ENCODE assay signal across 10 cellular contexts in genomic region chr7:29281782-29282541, GRCh38.
A peak's percentile ranks its signal among the peaks of the same experiment; 100 is the strongest.
DNase-seq lines count a peak whose midpoint lies in the region; ATAC-seq and TF ChIP-seq lines count a peak whose summit lies in the region.
"Had no signal": no experiment of that assay in that cellular context is flagged by ENCODE, and none has a peak within 500 bp of the region (broad histone marks: within the 10 kb centered on the region; RNA-seq: fewer than 3 reads in every experiment).

No MANE protein-coding gene starts in this region.

- H3K9me3 ChIP-seq in Karpas-422 (ENCODE audit: low read length): no peaks in the 10 kb centered on the region
- H3K9me3 ChIP-seq in CD4-positive, alpha-beta memory T cell (ENCODE audit: control insufficient read depth in 1 of 2, low read length in 2 of 2): no peaks in the 10 kb centered on the region
- H3K9me3 ChIP-seq: spleen, upper lobe of right lung had no signal

- H3K4me2 ChIP-seq in Karpas-422 (ENCODE audit: low read depth, low read length, poor library complexity, severe bottlenecking): peak overlapping the region; percentile 61

- peaks cover 0 to 4% (median 0%) of the 10 kb centered on the region in 8 donors for H3K9me3 Mint-ChIP-seq in CD4-positive, alpha-beta memory T cell
- H3K9me3 Mint-ChIP-seq in activated naive CD4-positive, alpha-beta T cell treated with anti-CD3 and anti-CD28 coated beads, Interleukin-2, amount 10 ng/mL, durations not matched to agents 7 days and 5 days: no peaks in the 10 kb centered on the region

- H3K9me2 ChIP-seq in Karpas-422 (replicated peaks; ENCODE audit: insufficient read depth, low read length): no peaks in the 10 kb centered on the region

- H4K20me1 ChIP-seq in Karpas-422 (ENCODE audit: insufficient read depth, low read depth, low read length): no peaks in the 10 kb centered on the region

- no peak overlapping the region for H2AFZ ChIP-seq in Karpas-422 (ENCODE audit: low read length)

- H3K4me3 ChIP-seq in Karpas-422 (ENCODE audit: low read length): 0 out of 2 replicates have a peak overlapping the region, but pooled peaks have one; percentile 22
- H3K4me3 ChIP-seq in fibroblast of pulmonary artery (replicated peaks; ENCODE audit: low read depth, low read length): no peak overlapping the region
- no peak overlapping the region for H3K4me3 ChIP-seq in CD4-positive, alpha-beta memory T cell (ENCODE audit: low read length in 2 of 2)
- H3K4me3 ChIP-seq: spleen, upper lobe of right lung had no signal

- no peaks in the 10 kb centered on the region for H3K36me3 ChIP-seq in Karpas-422 (ENCODE audit: insufficient read depth, low read length)
- H3K36me3 ChIP-seq in CD4-positive, alpha-beta memory T cell (ENCODE audit: insufficient read depth, low read length): no peaks in the 10 kb centered on the region
- H3K36me3 ChIP-seq: spleen, upper lobe of right lung had no signal

- DNase-seq in Karpas-422 (peak; percentile 60), NCI-H774 (lab: John Stamatoyannopoulos, UW) (peak; percentile 57), fibroblast of pulmonary artery (ENCODE audit: low read depth) (peak; percentile 66), posterior cingulate gyrus (peak; percentile 19 to 95 (median 64))
- no peak for DNase-seq in CD4-positive, alpha-beta memory T cell
- no peak for DNase-seq in activated naive CD4-positive, alpha-beta T cell treated with anti-CD3 and anti-CD28 coated beads, Interleukin-2, amount 10 ng/mL, durations not matched to agents 7 days and 5 days
- DNase-seq: spleen, upper lobe of right lung had no signal

- no peak overlapping the region for H3K27ac Mint-ChIP-seq in CD4-positive, alpha-beta memory T cell
- H3K27ac Mint-ChIP-seq in activated naive CD4-positive, alpha-beta T cell treated with anti-CD3 and anti-CD28 coated beads, Interleukin-2, amount 10 ng/mL, durations not matched to agents 7 days and 5 days: no peak overlapping the region

- H3K36me3 Mint-ChIP-seq in CD4-positive, alpha-beta memory T cell: no peaks in the 10 kb centered on the region
- no peaks in the 10 kb centered on the region for H3K36me3 Mint-ChIP-seq in activated naive CD4-positive, alpha-beta T cell treated with anti-CD3 and anti-CD28 coated beads, Interleukin-2, amount 10 ng/mL, durations not matched to agents 7 days and 5 days

- H3K4me1 ChIP-seq in Karpas-422 (ENCODE audit: low read length): peaks cover 93% of the 10 kb centered on the region
- H3K4me1 ChIP-seq in CD4-positive, alpha-beta memory T cell (ENCODE audit: insufficient read depth, low read length): peaks cover 12% of the 10 kb centered on the region
- H3K4me1 ChIP-seq: upper lobe of right lung had no signal

- peak overlapping the region; percentile 69 for H3K9ac ChIP-seq in Karpas-422 (ENCODE audit: low read length)

- H3K27me3 Mint-ChIP-seq in CD4-positive, alpha-beta memory T cell: no peaks in the 10 kb centered on the region
- peaks cover 22% of the 10 kb centered on the region for H3K27me3 Mint-ChIP-seq in activated naive CD4-positive, alpha-beta T cell treated with anti-CD3 and anti-CD28 coated beads, Interleukin-2, amount 10 ng/mL, durations not matched to agents 7 days and 5 days

- no peaks in the 10 kb centered on the region for H3K79me2 ChIP-seq in Karpas-422 (ENCODE audit: low read length)

- CTCF ChIA-PET in CD4-positive, alpha-beta memory T cell (lab: Charles Lee; ENCODE audit: partially characterized antibody): no interaction called here
- CTCF ChIA-PET in activated naive CD4-positive, alpha-beta T cell treated with anti-CD3 and anti-CD28 coated beads, Interleukin-2, amount 10 ng/mL, durations not matched to agents 7 days and 5 days (lab: Charles Lee): no interaction called here

- H3K27me3 ChIP-seq in Karpas-422 (ENCODE audit: low read length): no peaks in the 10 kb centered on the region
- no peaks in the 10 kb centered on the region for H3K27me3 ChIP-seq in CD4-positive, alpha-beta memory T cell (ENCODE audit: insufficient read depth, low read length)
- H3K27me3 ChIP-seq: spleen, upper lobe of right lung had no signal

- ATAC-seq in HG02610 (IDR thresholded peaks at IDR 0.05; ENCODE audit: unreplicated experiment) (no peak), GM18511 (IDR thresholded peaks at IDR 0.05; ENCODE audit: unreplicated experiment) (no peak)

- H3K4me1 Mint-ChIP-seq in CD4-positive, alpha-beta memory T cell: peaks cover 6 to 18% (median 10%) of the 10 kb centered on the region in 4 donors
- peaks cover 19% of the 10 kb centered on the region for H3K4me1 Mint-ChIP-seq in activated naive CD4-positive, alpha-beta T cell treated with anti-CD3 and anti-CD28 coated beads, Interleukin-2, amount 10 ng/mL, durations not matched to agents 7 days and 5 days

- peak overlapping the region; percentile 99 for H3K27ac ChIP-seq in Karpas-422 (ENCODE audit: low read length)
- no peak overlapping the region for H3K27ac ChIP-seq in CD4-positive, alpha-beta memory T cell (ENCODE audit: low read depth, low read length)
- H3K27ac ChIP-seq: spleen, upper lobe of right lung had no signal

- intact Hi-C loops in posterior cingulate gyrus (cut with DNase I): no loop called here
- intact Hi-C loops in CD4-positive, alpha-beta memory T cell (cut with micrococcal nuclease): no loop called here

- TF ChIP-seq CTCF in fibroblast of pulmonary artery (IDR thresholded peaks at IDR 0.05; ENCODE audit: low read length, missing control alignments): no peak

- H3K4me3 Mint-ChIP-seq in CD4-positive, alpha-beta memory T cell: no peak overlapping the region
- no peak overlapping the region for H3K4me3 Mint-ChIP-seq in activated naive CD4-positive, alpha-beta T cell treated with anti-CD3 and anti-CD28 coated beads, Interleukin-2, amount 10 ng/mL, durations not matched to agents 7 days and 5 days

- POLR2A ChIA-PET in CD4-positive, alpha-beta memory T cell (lab: Charles Lee; ENCODE audit: partially characterized antibody): no interaction called here

Comparison
In these comparisons a context has a peak if more than half of its experiments do, and no peak if none do; other contexts are left out.
1. DNase-seq: peak in Karpas-422 (single experiment), NCI-H774 (single experiment), fibroblast of pulmonary artery (single experiment) and posterior cingulate gyrus (10 of 10); none in CD4-positive, alpha-beta memory T cell (0 of 5) and activated naive CD4-positive, alpha-beta T cell treated with anti-CD3 and anti-CD28 coated beads, Interleukin-2, amount 10 ng/mL, durations not matched to agents 7 days and 5 days (single experiment).